9 cellular contexts compared by ENCODE assay signal in the genomic region with DNA sequence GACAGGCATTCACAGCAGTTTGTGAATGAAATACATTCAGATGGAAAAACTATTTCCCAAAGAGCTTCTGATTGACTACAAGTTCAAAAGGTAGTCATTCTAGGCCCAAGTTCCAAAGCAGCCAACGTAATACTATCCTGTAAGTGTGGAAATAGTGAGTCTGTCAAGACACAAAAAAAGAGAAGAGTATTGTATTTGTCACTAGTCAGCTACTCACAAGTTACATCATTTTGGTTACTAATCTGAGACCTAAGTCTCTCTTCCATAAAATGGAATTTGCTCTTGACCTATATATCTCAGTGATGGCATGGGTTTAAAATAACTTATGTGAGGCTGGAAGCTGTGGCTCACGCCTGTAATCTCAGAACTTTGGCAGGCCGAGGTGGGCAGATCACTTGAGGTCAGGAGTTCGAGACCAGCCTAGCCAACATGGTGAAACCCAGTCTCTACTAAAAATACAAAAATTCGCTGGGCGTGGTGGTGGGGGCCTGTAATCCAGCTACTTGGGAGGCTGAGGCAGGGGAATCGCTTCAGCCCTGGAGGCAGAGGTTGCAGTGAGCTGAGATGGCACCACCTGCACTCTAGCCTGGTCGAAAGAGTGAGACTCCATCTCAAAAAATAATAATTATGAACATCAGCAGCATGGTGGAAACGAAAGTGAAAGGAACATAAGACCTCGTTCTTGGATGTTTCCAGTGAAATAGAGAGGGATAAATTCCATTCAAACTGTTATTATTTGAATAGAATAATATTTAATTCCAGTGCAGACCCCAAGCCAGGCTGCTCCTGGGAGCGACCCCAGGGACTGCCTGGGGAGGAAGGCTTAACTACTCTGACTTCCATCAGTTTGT. TPM values are rescaled to one million over a fixed set of nuclear protein-coding genes. Genes with fewer than 3 reads are reported as not detected.
A peak's percentile ranks its signal among the peaks of the same experiment; 100 is the strongest.
DNase-seq lines count a peak whose midpoint lies in the region; ATAC-seq and TF ChIP-seq lines count a peak whose summit lies in the region.
"Had no signal": no experiment of that assay in that cellular context is flagged by ENCODE, and none has a peak within 500 bp of the region (broad histone marks: within the 10 kb centered on the region; RNA-seq: fewer than 3 reads in every experiment).

No MANE protein-coding gene starts in this region.

- intact Hi-C loops in heart right ventricle (cut with DNase I): loop anchor here in 2 of 10 donors (10.0 kb wide), 1 partner anchor 731 kb away; no protein-coding TSS in a partner anchor
- intact Hi-C loops in Right ventricle myocardium inferior (cut with DNase I): loop anchor here (10.0 kb wide), 1 partner anchor 731 kb away; no protein-coding TSS in a partner anchor
- intact Hi-C loops in lower lobe of right lung (cut with DNase I): no loop called here
- intact Hi-C loops in upper lobe of right lung (cut with DNase I): no loop called here

- H3K4me1 ChIP-seq in heart right ventricle: peaks cover 4 to 45% (median 29%) of the 10 kb centered on the region in 9 donors
- peaks cover 29% of the 10 kb centered on the region for H3K4me1 ChIP-seq in lower lobe of right lung
- peaks cover 24% of the 10 kb centered on the region for H3K4me1 ChIP-seq in upper lobe of right lung

- H3K27me3 ChIP-seq in heart right ventricle: no peaks in the 10 kb centered on the region
- H3K27me3 ChIP-seq in lower lobe of right lung (ENCODE audit: low read depth): no peaks in the 10 kb centered on the region
- H3K27me3 ChIP-seq in upper lobe of right lung: no peaks in the 10 kb centered on the region

- peaks cover 66% of the 10 kb centered on the region for H3K4me1 Mint-ChIP-seq in activated naive CD8-positive, alpha-beta T cell (ENCODE audit: low read depth)

- peak overlapping the region; percentile 89 for H3K27ac Mint-ChIP-seq in activated naive CD8-positive, alpha-beta T cell

- no peaks in the 10 kb centered on the region for H3K9me3 Mint-ChIP-seq in activated naive CD8-positive, alpha-beta T cell (ENCODE audit: low read depth)

- H3K4me3 Mint-ChIP-seq in activated naive CD8-positive, alpha-beta T cell: peak overlapping the region; percentile 81

- H3K9me3 ChIP-seq in heart right ventricle (no peaks in the 10 kb centered on the region), lower lobe of right lung (no peaks in the 10 kb centered on the region), upper lobe of right lung (no peaks in the 10 kb centered on the region)

- peak overlapping the region in 6 of 10 donors; percentile 43 to 98 (median 80) for H3K4me3 ChIP-seq in heart right ventricle
- H3K4me3 ChIP-seq in lower lobe of right lung: peak overlapping the region; percentile 92
- peak overlapping the region; percentile 37 for H3K4me3 ChIP-seq in upper lobe of right lung

- ATAC-seq in heart right ventricle (no peak), Right ventricle myocardium inferior (no peak), lower lobe of right lung (no peak), upper lobe of right lung (no peak)

- H3K36me3 ChIP-seq in heart right ventricle: no peaks in the 10 kb centered on the region
- H3K36me3 ChIP-seq in lower lobe of right lung: no peaks in the 10 kb centered on the region
- no peaks in the 10 kb centered on the region for H3K36me3 ChIP-seq in upper lobe of right lung

- TF ChIP-seq CTCF in heart right ventricle (IDR thresholded peaks at IDR 0.05): no peak
- TF ChIP-seq CTCF in lower lobe of right lung (IDR thresholded peaks at IDR 0.05): no peak
- no peak for TF ChIP-seq CTCF in upper lobe of right lung (IDR thresholded peaks at IDR 0.05)

- peaks cover 8% of the 10 kb centered on the region for H3K36me3 Mint-ChIP-seq in activated naive CD8-positive, alpha-beta T cell

- DNase-seq in heart right ventricle: no peak
- no peak for DNase-seq in Right ventricle myocardium inferior (ENCODE audit: missing footprints)
- DNase-seq in lower lobe of right lung: no peak
- no peak for DNase-seq in upper lobe of right lung
- DNase-seq in H4 (ENCODE audit: low spot score): no peak
- no peak for DNase-seq in NCI-H1930 (lab: John Stamatoyannopoulos, UW)
- no peak for DNase-seq in NCI-H345 (lab: John Stamatoyannopoulos, UW)
- DNase-seq: endodermal cell had no signal

- H3K27ac ChIP-seq in heart right ventricle: peak overlapping the region in 9 of 10 donors; percentile 18 to 99 (median 62)
- peak overlapping the region; percentile 61 for H3K27ac ChIP-seq in lower lobe of right lung
- peak overlapping the region; percentile 24 for H3K27ac ChIP-seq in upper lobe of right lung

- WGBS in heart right ventricle, 2 donors: 57 to 67% methylated on average over 11 of the region's 11 CpGs

- no peaks in the 10 kb centered on the region for H3K27me3 Mint-ChIP-seq in activated naive CD8-positive, alpha-beta T cell

RNA-seq across cellular contexts. Expression of a gene that starts 2.9 kb away (rescaled TPM):
- total RNA-seq in heart right ventricle (100 to 1,000 TPM in 8 of 10 donors, 10 to 100 TPM in 2; 95.1 to 129 (median 121) TPM), Right ventricle myocardium inferior (130 TPM), lower lobe of right lung (46.6 TPM), upper lobe of right lung (43.3 TPM)
- polyA plus RNA-seq in heart right ventricle: 100 to 1,000 TPM in 1 of 2 donors, 10 to 100 TPM in 1; 84.3 to 341 TPM
- 135 and 176 TPM in 2 replicates for total RNA-seq in H4 (2014; rRNA removed; shearing (Covaris generic))

RNA-seq across cellular contexts. Expression of a gene that starts 3.2 kb away (rescaled TPM):
- 10 to 100 TPM in 6 of 10 donors, 1 to 10 TPM in 4; 6.3 to 16.2 (median 11.0) TPM for total RNA-seq in heart right ventricle
- 1 to 10 TPM in 1 of 2 donors, under 1 TPM in 1; 0.95 to 5.1 TPM for polyA plus RNA-seq in heart right ventricle
- 8.9 TPM for total RNA-seq in Right ventricle myocardium inferior
- 5.0 TPM for total RNA-seq in lower lobe of right lung
- 8.4 TPM for total RNA-seq in upper lobe of right lung
- 147 and 234 TPM in 2 replicates for total RNA-seq in H4 (2014; rRNA removed; shearing (Covaris generic))

RNA-seq across cellular contexts. Expression of a gene that starts 31.8 kb away (rescaled TPM):
- total RNA-seq in heart right ventricle (10 to 100 TPM; 22.3 to 32.0 (median 29.9) TPM), Right ventricle myocardium inferior (21.2 TPM), lower lobe of right lung (29.7 TPM), upper lobe of right lung (33.5 TPM)
- 10 to 100 TPM in 1 of 2 donors, 1 to 10 TPM in 1; 7.4 to 15.5 TPM for polyA plus RNA-seq in heart right ventricle
- 36.5 and 44.2 TPM in 2 replicates for total RNA-seq in H4 (2014; rRNA removed; shearing (Covaris generic))

Comparison
In these comparisons a context has a peak if more than half of its experiments do, and no peak if none do; other contexts are left out.
1. H3K4me3 ChIP-seq: peak in every context shown above with its lines; median percentile 92 in lower lobe of right lung; 80 in heart right ventricle; 37 in upper lobe of right lung.